8 cellular contexts compared by ENCODE assay signal in genomic region chr6:143842468-143842901, GRCh38. TPM values are rescaled to one million over a fixed set of nuclear protein-coding genes. Genes with fewer than 3 reads are reported as not detected.
DNase-seq lines count a peak whose midpoint lies in the region; ATAC-seq, FAIRE-seq and TF ChIP-seq lines count a peak whose summit lies in the region.

No MANE protein-coding gene starts in this region.

- H3K79me2 ChIP-seq in mammary epithelial cell (ENCODE audit: insufficient read depth, low read length) (peaks cover 43% of the 10 kb centered on the region), HepG2 (ENCODE audit: insufficient read depth, low read length) (peaks cover 27% of the 10 kb centered on the region)

- BruUV-seq in mammary epithelial cell (replicated peaks; lab: Mats Ljungman, UMichigan), result TSS peak; percentile 96
- TSS peak; percentile 99 for BruUV-seq in HepG2 (replicated peaks; lab: Mats Ljungman, UMichigan)

- FAIRE-seq in HepG2 (lab: Jason Lieb, UNC), result no peak

- POLR2A ChIA-PET in HepG2 (lab: Yijun Ruan, JAX), result interaction anchor here (0.8 to 3.1 kb wide), 28 partner anchors 8 to 784 kb away, joined by 3 to 48 read pairs (median 4); partner anchors contain the start of genes ADAT2, FUCA2, PEX3 and ZC2HC1B

- intact Hi-C loops in mammary epithelial cell (cut with micrococcal nuclease), result loop anchor here (2.0 to 10.0 kb wide), 5 partner anchors 170 to 390 kb away; partner anchors contain the start of genes ADAT2 and PEX3
- intact Hi-C loops in HepG2 (cut with micrococcal nuclease; ENCODE audit: unreplicated experiment), result loop anchor here (5.0 kb wide), 2 partner anchors 150 to 165 kb away; partner anchors contain the start of gene PHACTR2

- no peak for ATAC-seq in HepG2
- ATAC-seq in GM19328 (IDR thresholded peaks at IDR 0.05; ENCODE audit: unreplicated experiment), result no peak
- ATAC-seq in HG03139 (IDR thresholded peaks at IDR 0.05; ENCODE audit: unreplicated experiment), result no peak
- no peak for ATAC-seq in HG03521 (IDR thresholded peaks at IDR 0.05; ENCODE audit: unreplicated experiment)

- in situ Hi-C loops in mammary epithelial cell (cut with MboI; ENCODE audit: low sequenced_read_pairs in 2 of 2) (loop anchor here in 1 of 2 donors (5.0 kb wide), 1 partner anchor 265 kb away; no protein-coding TSS in a partner anchor), HepG2 (cut with HindIII; ENCODE audit: extremely low pct_ligation_motif_present, low pct_unique_long_range_greater_than_20kb) (loop anchor here (5.0 kb wide), 2 partner anchors 165 to 265 kb away; partner anchors contain the start of gene PHACTR2)

- H4K20me1 ChIP-seq in mammary epithelial cell (ENCODE audit: insufficient read depth, low read length) (no peaks in the 10 kb centered on the region), HepG2 (ENCODE audit: insufficient read depth, low read length) (no peaks in the 10 kb centered on the region)

- peaks cover 6% of the 10 kb centered on the region for H3K4me1 ChIP-seq in mammary epithelial cell (ENCODE audit: insufficient read depth, low read length)
- peaks cover 43% of the 10 kb centered on the region for H3K4me1 ChIP-seq in HepG2 (ENCODE audit: insufficient read depth, low read length)
- H3K4me1 ChIP-seq in suprapubic skin, result peaks cover 11% of the 10 kb centered on the region

- peak overlapping the region; percentile 94 for H3K4me3 ChIP-seq in GM06990 (replicated peaks; ENCODE audit: low read depth, low read length)
- H3K4me3 ChIP-seq in mammary epithelial cell (replicated peaks in 1 of 3; ENCODE audit: insufficient read depth in 1 of 3, low read depth in 2 of 3, low read length in 3 of 3), result peak overlapping the region; percentile 68 to 96 (median 74)
- H3K4me3 ChIP-seq in HepG2 (replicated peaks in 1 of 3; ENCODE audit: insufficient read depth in 1 of 3, low read depth in 2 of 3, low read length in 3 of 3), result peak overlapping the region; percentile 71 to 88 (median 82)
- H3K4me3 ChIP-seq in suprapubic skin, result peak overlapping the region; percentile 90

- dilution Hi-C loops in mammary epithelial cell (cut with HindIII; ENCODE audit: low sequenced_read_pairs), result no loop called here

- WGBS in mammary epithelial cell (ENCODE audit: low coverage, missing lambda C conversion rate), result 3% methylated on average over 7 of the region's 7 CpGs
- WGBS in HepG2 (ENCODE audit: low lambda C conversion rate), result 4% methylated on average over 7 of the region's 7 CpGs
- 35% methylated on average over 7 of the region's 7 CpGs for WGBS in suprapubic skin

- H3K36me3 ChIP-seq in GM06990 (ENCODE audit: control insufficient read depth, insufficient read depth, low read length) (peaks cover 8% of the 10 kb centered on the region), mammary epithelial cell (ENCODE audit: insufficient read depth, low read length) (peaks cover 21% of the 10 kb centered on the region), HepG2 (replicated peaks in 1 of 2; ENCODE audit: control insufficient read depth in 1 of 2, insufficient read depth in 2 of 2, low read length in 2 of 2) (peaks cover 8 to 25% of the 10 kb centered on the region in 2 experiments), suprapubic skin (peaks cover 21% of the 10 kb centered on the region)

- H3K9me3 ChIP-seq in mammary epithelial cell (replicated peaks; ENCODE audit: insufficient read depth, low read length), result no peaks in the 10 kb centered on the region
- no peaks in the 10 kb centered on the region for H3K9me3 ChIP-seq in HepG2 (ENCODE audit: low read length)
- no peaks in the 10 kb centered on the region for H3K9me3 ChIP-seq in suprapubic skin

- TF ChIP-seq POLR2A in HepG2 (IDR thresholded peaks at IDR 0.05; ENCODE audit: insufficient read depth in 1 of 2, low read depth in 2 of 2, low read length in 2 of 2), result no peak
- no peak for TF ChIP-seq POLR2A in suprapubic skin (IDR thresholded peaks at IDR 0.05)

- no peak for TF ChIP-seq RAD21 in HepG2 (CRISPR knock-in tag; IDR thresholded peaks at IDR 0.05)

- peak overlapping the region; percentile 95 for H3K9ac ChIP-seq in mammary epithelial cell (ENCODE audit: insufficient read depth, low read length)
- H3K9ac ChIP-seq in HepG2 (ENCODE audit: insufficient read depth, low read depth, low read length), result peak overlapping the region; percentile 98

- no peak for TF ChIP-seq EP300 in HepG2 (IDR thresholded peaks at IDR 0.05; ENCODE audit: low read depth in 2 of 2, low read length in 2 of 2)
- TF ChIP-seq EP300 in HepG2 (CRISPR knock-in tag; IDR thresholded peaks at IDR 0.05; ENCODE audit: borderline replicate concordance), result no peak
- TF ChIP-seq EP300 in suprapubic skin (IDR thresholded peaks at IDR 0.05), result no peak

- TF ChIP-seq CTCF in GM06990 (IDR thresholded peaks at IDR 0.05; ENCODE audit: insufficient read depth, low read length, poor library complexity, severe bottlenecking), result no peak
- no peak for TF ChIP-seq CTCF in mammary epithelial cell (conservative IDR thresholded peaks at IDR 0.05 in 1 of 2, IDR thresholded peaks at IDR 0.05 in 1 of 2; ENCODE audit: extremely low read depth in 1 of 2, insufficient read depth in 1 of 2, low read depth in 1 of 2, low read length in 2 of 2)
- no peak for TF ChIP-seq CTCF in HepG2 (CRISPR knock-in tag; IDR thresholded peaks at IDR 0.05)
- TF ChIP-seq CTCF in suprapubic skin (IDR thresholded peaks at IDR 0.05), result no peak

- H3K4me2 ChIP-seq in mammary epithelial cell (ENCODE audit: insufficient read depth, low read depth, low read length), result peak overlapping the region; percentile 85
- H3K4me2 ChIP-seq in HepG2 (ENCODE audit: low read depth, low read length), result peak overlapping the region; percentile 87

- no peaks in the 10 kb centered on the region for H3K27me3 ChIP-seq in GM06990 (replicated peaks; ENCODE audit: control insufficient read depth, insufficient read depth, low read length)
- no peaks in the 10 kb centered on the region for H3K27me3 ChIP-seq in mammary epithelial cell (ENCODE audit: insufficient read depth, low read length)
- no peaks in the 10 kb centered on the region; a peak in 1 of 5 replicates for H3K27me3 ChIP-seq in HepG2 (ENCODE audit: control insufficient read depth in 1 of 2, insufficient read depth in 2 of 2, low read length in 2 of 2)
- no peaks in the 10 kb centered on the region for H3K27me3 ChIP-seq in suprapubic skin

- H2AFZ ChIP-seq in mammary epithelial cell (ENCODE audit: low read depth, low read length) (peak overlapping the region; percentile 99), HepG2 (ENCODE audit: low read length) (peak overlapping the region; percentile 79)

- CTCF ChIA-PET in mammary epithelial cell (lab: Charles Lee; ENCODE audit: low non-redundant PET), result interaction anchor here (1.5 kb wide), 1 partner anchor 267 kb away, joined by 4 read pairs; no protein-coding TSS in a partner anchor
- CTCF ChIA-PET in HepG2 (lab: Yijun Ruan, JAX; ENCODE audit: low intra/inter-chr PET ratio, low total read pairs), result no interaction called here

- H3K27ac ChIP-seq in mammary epithelial cell (ENCODE audit: insufficient read depth, low read depth, low read length), result peak overlapping the region; percentile 94
- H3K27ac ChIP-seq in HepG2 (ENCODE audit: extremely low read length, insufficient read depth, low read length), result peak overlapping the region; percentile 95
- H3K27ac ChIP-seq in suprapubic skin, result peak overlapping the region; percentile 94

- DNase-seq in GM06990 (ENCODE audit: extremely low read depth, insufficient read length) (no peak), HuH-7.5 (ENCODE audit: low spot score) (peak; percentile 39), mammary epithelial cell (no peak), HepG2 (ENCODE audit: low spot score) (no peak), suprapubic skin (ENCODE audit: low spot score in 2 of 2) (no peak)

RNA-seq across cellular contexts. Expression of gene LTV1, which starts 0.7 kb away (rescaled TPM):
- total RNA-seq in mammary epithelial cell (10 to 100 TPM; 11.8 to 34.2 TPM), HepG2 (2016; rRNA removed; fragmentation: Illumina TruSeq; extraction: Trizol) (85.8 and 122 TPM in 2 replicates), suprapubic skin (10 to 100 TPM; 18.1 to 23.9 (median 20.3) TPM)
- polyA plus RNA-seq in mammary epithelial cell (15.7 TPM), HepG2 (2011; rRNA removed) (15.9 and 21.1 TPM in 2 replicates)
- polyA minus RNA-seq in mammary epithelial cell, result 4.5 TPM
- total RNA-seq in HepG2 (2016; cell fraction: cytosol; rRNA removed; fragmentation: Illumina TruSeq; extraction: Trizol; ENCODE audit: low read depth), result 15.6 and 17.4 TPM in 2 replicates
- total RNA-seq in HepG2 (2016; cell fraction: insoluble cytoplasmic fraction; rRNA removed; fragmentation: Illumina TruSeq; extraction: Trizol), result 84.4 and 118 TPM in 2 replicates
- 31.8 and 36.3 TPM in 2 replicates for total RNA-seq in HepG2 (2016; cell fraction: membrane; rRNA removed; fragmentation: Illumina TruSeq; extraction: Trizol)
- total RNA-seq in HepG2 (2016; cell fraction: nucleus; rRNA removed; fragmentation: Illumina TruSeq; extraction: Trizol), result 69.7 and 73.2 TPM in 2 replicates
- 6.1 and 9.5 TPM in 2 replicates for polyA plus RNA-seq in HepG2 (2011; cell fraction: cytosol; rRNA removed)
- 21.7 and 25.4 TPM in 2 replicates for polyA plus RNA-seq in HepG2 (2011; cell fraction: nucleus; rRNA removed)
- 32.5 and 45.9 TPM in 2 replicates for polyA plus RNA-seq in HepG2 (2012)
- 12.9 and 13.2 TPM in 2 replicates for polyA plus RNA-seq in HepG2 (2016; cell fraction: cytosol; fragmentation: Illumina TruSeq; extraction: Trizol; ENCODE audit: low read depth)
- 129 and 141 TPM in 2 replicates for polyA plus RNA-seq in HepG2 (2016; cell fraction: insoluble cytoplasmic fraction; fragmentation: Illumina TruSeq; extraction: Trizol; ENCODE audit: low read depth)
- polyA plus RNA-seq in HepG2 (2016; cell fraction: membrane; fragmentation: Illumina TruSeq; extraction: Trizol; ENCODE audit: low read depth), result 19.2 and 19.9 TPM in 2 replicates
- 128 and 133 TPM in 2 replicates for polyA plus RNA-seq in HepG2 (2016; cell fraction: nucleus; fragmentation: Illumina TruSeq; extraction: Trizol; ENCODE audit: insufficient read depth, low read depth)
- polyA minus RNA-seq in HepG2 (2011; rRNA and poly(A)+ RNA removed; ENCODE audit: low replicate concordance), result 2.3 and 2.5 TPM in 2 replicates
- 8.6 and 9.2 TPM in 2 replicates for polyA minus RNA-seq in HepG2 (2011; cell fraction: cytosol; rRNA and poly(A)+ RNA removed)
- polyA minus RNA-seq in HepG2 (2011; cell fraction: nucleus; rRNA and poly(A)+ RNA removed), result 37.7 and 42.4 TPM in 2 replicates

RNA-seq across cellular contexts. Expression of gene ZC2HC1B, which starts 21.8 kb away (rescaled TPM):
- total RNA-seq in mammary epithelial cell (not detected), HepG2 (2016; rRNA removed; fragmentation: Illumina TruSeq; extraction: Trizol) (not detected in 2 replicates), suprapubic skin (not detected)
- polyA plus RNA-seq in mammary epithelial cell (not detected), HepG2 (2011; rRNA removed) (not detected in 2 replicates)
- polyA minus RNA-seq in mammary epithelial cell, result not detected
- total RNA-seq in HepG2 (2016; cell fraction: cytosol; rRNA removed; fragmentation: Illumina TruSeq; extraction: Trizol; ENCODE audit: low read depth), result not detected in 2 replicates
- not detected in 2 replicates for total RNA-seq in HepG2 (2016; cell fraction: insoluble cytoplasmic fraction; rRNA removed; fragmentation: Illumina TruSeq; extraction: Trizol)
- not detected in 2 replicates for total RNA-seq in HepG2 (2016; cell fraction: membrane; rRNA removed; fragmentation: Illumina TruSeq; extraction: Trizol)
- total RNA-seq in HepG2 (2016; cell fraction: nucleus; rRNA removed; fragmentation: Illumina TruSeq; extraction: Trizol), result not detected in 2 replicates
- polyA plus RNA-seq in HepG2 (2011; cell fraction: cytosol; rRNA removed), result not detected in 2 replicates
- polyA plus RNA-seq in HepG2 (2011; cell fraction: nucleus; rRNA removed), result not detected in 2 replicates
- not detected in 2 replicates for polyA plus RNA-seq in HepG2 (2012)
- not detected in 2 replicates for polyA plus RNA-seq in HepG2 (2016; cell fraction: cytosol; fragmentation: Illumina TruSeq; extraction: Trizol; ENCODE audit: low read depth)
- polyA plus RNA-seq in HepG2 (2016; cell fraction: insoluble cytoplasmic fraction; fragmentation: Illumina TruSeq; extraction: Trizol; ENCODE audit: low read depth), result not detected in 2 replicates
- polyA plus RNA-seq in HepG2 (2016; cell fraction: membrane; fragmentation: Illumina TruSeq; extraction: Trizol; ENCODE audit: low read depth), result not detected in 2 replicates
- polyA plus RNA-seq in HepG2 (2016; cell fraction: nucleus; fragmentation: Illumina TruSeq; extraction: Trizol; ENCODE audit: insufficient read depth, low read depth), result not detected in 2 replicates
- polyA minus RNA-seq in HepG2 (2011; rRNA and poly(A)+ RNA removed; ENCODE audit: low replicate concordance), result not detected in 2 replicates
- polyA minus RNA-seq in HepG2 (2011; cell fraction: cytosol; rRNA and poly(A)+ RNA removed), result not detected in 2 replicates
- polyA minus RNA-seq in HepG2 (2011; cell fraction: nucleus; rRNA and poly(A)+ RNA removed), result not detected in 2 replicates
